In genomic region chr1:146443871-146444222, GRCh38 we compare ENCODE assay signal across 7 cellular contexts.
A peak's percentile ranks its signal among the peaks of the same experiment; 100 is the strongest.
DNase-seq lines count a peak whose midpoint lies in the region; ATAC-seq and TF ChIP-seq lines count a peak whose summit lies in the region.
"Not testable (repeated sequence)": the region's sequence is repeated elsewhere in the genome, so short reads cannot be mapped to it uniquely, and the experiment has no call there.

No MANE protein-coding gene starts in this region.

- intact Hi-C loops in dendritic cell treated with granulocyte-macrophage colony-stimulating factor and Interleukin-4, amounts not matched to agents 40 ng/mL and 50 ng/mL, for 4 days (cut with micrococcal nuclease); left ventricle myocardium superior (cut with micrococcal nuclease): not testable (repeated sequence)

- not testable (repeated sequence) for H3F3A ChIP-seq in GM23338 (replicated peaks; ENCODE audit: low read depth)

- H3K27ac ChIP-seq in GM23338 (ENCODE audit: low read depth): not testable (repeated sequence)

- H3K27me3 Mint-ChIP-seq in GM23338 (ENCODE audit: insufficient read depth, low read depth, poor library complexity); dendritic cell treated with granulocyte-macrophage colony-stimulating factor and Interleukin-4, amounts not matched to agents 40 ng/mL and 50 ng/mL, for 4 days; naive thymus-derived CD8-positive, alpha-beta T cell: not testable (repeated sequence)

- H3K36me3 ChIP-seq in GM23338 (ENCODE audit: insufficient read depth): not testable (repeated sequence)

- not testable (repeated sequence) for H3K27me3 ChIP-seq in GM23338 (ENCODE audit: insufficient read depth)

- peak overlapping the region; percentile 51 for H3K4me3 ChIP-seq in GM23338

- TF ChIP-seq CTCF in GM23338 (conservative IDR thresholded peaks at IDR 0.05; ENCODE audit: low read depth in 2 of 2): not testable (repeated sequence)

- not testable (repeated sequence) for H3K36me3 Mint-ChIP-seq in GM23338 (ENCODE audit: low read depth); dendritic cell treated with granulocyte-macrophage colony-stimulating factor and Interleukin-4, amounts not matched to agents 40 ng/mL and 50 ng/mL, for 4 days (ENCODE audit: low read depth); naive thymus-derived CD8-positive, alpha-beta T cell

- H3K9me2 ChIP-seq in GM23338 (ENCODE audit: insufficient read depth): not testable (repeated sequence)

- H4K20me1 ChIP-seq in GM23338 (replicated peaks; ENCODE audit: insufficient read depth): not testable (repeated sequence)

- POLR2A ChIA-PET in naive thymus-derived CD8-positive, alpha-beta T cell (lab: Charles Lee): not testable (repeated sequence)

- not testable (repeated sequence) for H3K4me1 ChIP-seq in GM23338 (ENCODE audit: insufficient read depth)

- not testable (repeated sequence) for H3K79me2 ChIP-seq in GM23338 (replicated peaks; ENCODE audit: insufficient read depth)

- H3K9me3 Mint-ChIP-seq in GM23338; dendritic cell treated with granulocyte-macrophage colony-stimulating factor and Interleukin-4, amounts not matched to agents 40 ng/mL and 50 ng/mL, for 4 days; naive thymus-derived CD8-positive, alpha-beta T cell: not testable (repeated sequence)

- H2AFZ ChIP-seq in GM23338: not testable (repeated sequence)

- DNase-seq in GM23338 (ENCODE audit: low spot score): peak; percentile 10
- peak; percentile 3 for DNase-seq in T follicular helper cell (ENCODE audit: low read depth)
- peak; percentile 1 for DNase-seq in activated T-helper 9 cell treated with anti-CD3 and anti-CD28 coated beads, Interleukin-2, amount 50 U/mL, for 16 hours (ENCODE audit: low read depth)
- DNase-seq in left ventricle myocardium superior: peak; percentile 38
- peak in 7 of 10 donors; percentile 10 to 62 (median 50) for DNase-seq in naive thymus-derived CD8-positive, alpha-beta T cell
- DNase-seq in stimulated activated CD4-positive, alpha-beta T cell treated with anti-CD3 and anti-CD28 coated beads, Interleukin-4, amount 100 ng/mL, for 1 hour: peak; percentile 14

- ATAC-seq in GM23338, left ventricle myocardium superior: not testable (repeated sequence)
- peak; percentile 16 to 35 for ATAC-seq in naive thymus-derived CD8-positive, alpha-beta T cell

- H3K4me3 Mint-ChIP-seq in GM23338: peak overlapping the region; percentile 59; the same call in 2 of the 3 replicates
- peak overlapping the region; percentile 71 for H3K4me3 Mint-ChIP-seq in dendritic cell treated with granulocyte-macrophage colony-stimulating factor and Interleukin-4, amounts not matched to agents 40 ng/mL and 50 ng/mL, for 4 days
- peak overlapping the region; percentile 22 to 90 (median 79) for H3K4me3 Mint-ChIP-seq in naive thymus-derived CD8-positive, alpha-beta T cell

- peak overlapping the region; percentile 77; the same call in 1 of the 2 replicates for H3K4me2 ChIP-seq in GM23338

- not testable (repeated sequence) for H3K27ac Mint-ChIP-seq in GM23338; dendritic cell treated with granulocyte-macrophage colony-stimulating factor and Interleukin-4, amounts not matched to agents 40 ng/mL and 50 ng/mL, for 4 days
- peak overlapping the region in 7 of 10 donors; percentile 63 to 88 (median 86) for H3K27ac Mint-ChIP-seq in naive thymus-derived CD8-positive, alpha-beta T cell

- H3K4me1 Mint-ChIP-seq in GM23338; dendritic cell treated with granulocyte-macrophage colony-stimulating factor and Interleukin-4, amounts not matched to agents 40 ng/mL and 50 ng/mL, for 4 days (ENCODE audit: low read depth); naive thymus-derived CD8-positive, alpha-beta T cell: not testable (repeated sequence)
